ENCODE assay signal across 12 cellular contexts in the genomic region with DNA sequence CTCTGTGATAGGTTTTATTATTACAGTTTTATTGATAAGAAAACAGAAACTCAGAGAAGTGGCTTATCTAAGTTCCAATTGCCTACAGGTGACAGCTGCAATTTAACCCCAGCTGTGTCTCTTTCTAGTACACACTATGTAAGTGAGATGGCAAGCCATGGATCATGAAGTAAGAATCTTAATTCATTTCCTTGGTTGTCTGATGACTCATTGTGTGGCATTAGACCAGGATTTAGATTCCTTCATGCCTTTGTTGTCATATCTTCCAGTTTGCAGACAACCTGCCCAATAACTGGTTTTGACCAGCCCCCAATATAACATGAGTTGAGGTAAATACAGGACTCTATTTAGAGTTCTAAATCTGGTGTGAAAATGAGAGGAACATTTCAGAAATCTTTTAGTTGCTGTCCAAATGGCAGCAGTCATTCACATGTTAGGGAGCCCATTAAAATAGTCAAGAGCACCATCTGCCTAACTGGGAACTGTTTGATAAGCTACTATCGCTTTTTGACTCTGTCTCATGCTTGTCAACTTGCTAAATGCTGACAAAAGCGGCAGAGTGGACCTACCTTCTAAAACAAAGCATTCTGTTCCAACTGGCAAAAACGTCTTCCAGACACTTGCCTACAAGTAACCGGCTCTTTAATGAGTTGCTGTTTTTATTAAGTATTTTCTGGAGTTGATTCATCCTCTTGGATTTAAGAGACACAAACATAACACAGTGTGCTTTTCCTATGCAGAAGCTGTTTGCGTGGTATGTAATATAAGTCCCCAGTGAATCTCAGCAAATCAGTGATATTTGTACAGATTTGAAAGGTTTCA.
DNase-seq lines count a peak whose midpoint lies in the region; ATAC-seq, FAIRE-seq and TF ChIP-seq lines count a peak whose summit lies in the region.
"Had no signal": no experiment of that assay in that cellular context is flagged by ENCODE, and none has a peak within 500 bp of the region (broad histone marks: within the 10 kb centered on the region; RNA-seq: fewer than 3 reads in every experiment).

No MANE protein-coding gene starts in this region.

- no peaks in the 10 kb centered on the region for H3K27me3 Mint-ChIP-seq in Calu3 (ENCODE audit: unreplicated experiment)
- H3K27me3 Mint-ChIP-seq: progenitor cell of endocrine pancreas had no signal

- no peaks in the 10 kb centered on the region for H3K36me3 Mint-ChIP-seq in Calu3 (ENCODE audit: insufficient read depth, unreplicated experiment)

- H3F3A ChIP-seq in PC-9 (ENCODE audit: insufficient read depth, low read depth), result peaks cover 10% of the 10 kb centered on the region

- H3K9me3 ChIP-seq in PC-9 (ENCODE audit: insufficient read depth, low read depth), result no peaks in the 10 kb centered on the region
- H3K9me3 ChIP-seq in endothelial cell of umbilical vein (replicated peaks; ENCODE audit: control insufficient read depth, insufficient read depth, low read length), result no peaks in the 10 kb centered on the region
- no peaks in the 10 kb centered on the region for H3K9me3 ChIP-seq in osteoblast (ENCODE audit: low read depth, low read length)

- POLR2A ChIA-PET in PC-9 (lab: Charles Lee; ENCODE audit: unreplicated experiment) (interaction anchor here (0.6 kb wide), 2 partner anchors 91 to 142 kb away, joined by 4 read pairs; no protein-coding TSS in a partner anchor), endothelial cell of umbilical vein (lab: Charles Lee) (interaction anchor here (0.5 to 1.3 kb wide), 4 partner anchors 36 to 256 kb away, joined by 3 to 8 read pairs (median 4); partner anchors contain the start of gene EDN1)

- no peaks in the 10 kb centered on the region for H3K9me1 ChIP-seq in endothelial cell of umbilical vein (replicated peaks; ENCODE audit: control insufficient read depth, extremely low read depth, insufficient read depth, low read length)

- H3K4me1 Mint-ChIP-seq in Calu3 (ENCODE audit: low read depth, unreplicated experiment), result peaks cover 35% of the 10 kb centered on the region
- H3K4me1 Mint-ChIP-seq: activated T-helper 17 cell treated with anti-CD3 and anti-CD28 coated beads, Interleukin-2, amount 50 U/mL, for 72 hours had no signal

- H3K4me2 ChIP-seq in PC-9 (peak overlapping the region; percentile 3), endothelial cell of umbilical vein (ENCODE audit: insufficient read depth, low read length) (peak overlapping the region; percentile 76), osteoblast (ENCODE audit: insufficient read depth, low read length) (peak overlapping the region; percentile 49)

- no TSS peak for BruUV-seq in Calu3 (replicated peaks; lab: Mats Ljungman, UMichigan)
- BruUV-seq in PC-9 (replicated peaks; lab: Mats Ljungman, UMichigan), result no TSS peak
- BruUV-seq in endothelial cell of umbilical vein (replicated peaks; lab: Mats Ljungman, UMichigan), result TSS peak; percentile 67

- H3K9ac ChIP-seq in endothelial cell of umbilical vein (replicated peaks; ENCODE audit: extremely low read depth, insufficient read depth, low read length), result peak overlapping the region; percentile 60

- H3K4me1 ChIP-seq in PC-9 (replicated peaks; ENCODE audit: insufficient read depth), result peaks cover 16% of the 10 kb centered on the region
- H3K4me1 ChIP-seq in endothelial cell of umbilical vein (ENCODE audit: control insufficient read depth, extremely low read depth, insufficient read depth, low read length), result peaks cover 33% of the 10 kb centered on the region
- H3K4me1 ChIP-seq in osteoblast (ENCODE audit: insufficient read depth, low read length), result peaks cover 19% of the 10 kb centered on the region

- peak overlapping the region; percentile 0; the same call in 1 of the 2 replicates for H3K27ac ChIP-seq in PC-9
- H3K27ac ChIP-seq in endothelial cell of umbilical vein (ENCODE audit: insufficient read depth, low read depth, low read length), result peak overlapping the region; percentile 89
- H3K27ac ChIP-seq in osteoblast (ENCODE audit: low read depth, low read length), result peak overlapping the region; percentile 55

- no peak overlapping the region for H3K4me3 Mint-ChIP-seq in Calu3 (ENCODE audit: low read depth, unreplicated experiment)
- H3K4me3 Mint-ChIP-seq: activated T-helper 17 cell treated with anti-CD3 and anti-CD28 coated beads, Interleukin-2, amount 50 U/mL, for 72 hours had no signal

- no peak for TF ChIP-seq POLR2A in endothelial cell of umbilical vein (IDR thresholded peaks at IDR 0.05; ENCODE audit: low read depth, low read length)

- intact Hi-C loops in Calu3 (cut with micrococcal nuclease; ENCODE audit: unreplicated experiment) (loop anchor here (2.0 to 5.0 kb wide), 3 partner anchors 27 to 234 kb away; no protein-coding TSS in a partner anchor), PC-9 (cut with micrococcal nuclease; ENCODE audit: unreplicated experiment) (loop anchor here (5.0 kb wide), 1 partner anchor 46 kb away; no protein-coding TSS in a partner anchor), endothelial cell of umbilical vein (cut with micrococcal nuclease) (loop anchor here (1.0 to 2.0 kb wide), 4 partner anchors 9 to 39 kb away; no protein-coding TSS in a partner anchor)

- H3K79me2 ChIP-seq in PC-9 (ENCODE audit: low read depth) (no peaks in the 10 kb centered on the region), endothelial cell of umbilical vein (ENCODE audit: control insufficient read depth, insufficient read depth, low read length) (no peaks in the 10 kb centered on the region), osteoblast (ENCODE audit: insufficient read depth, low read length) (no peaks in the 10 kb centered on the region)

- H3K36me3 ChIP-seq in PC-9 (ENCODE audit: low read depth), result no peaks in the 10 kb centered on the region
- no peaks in the 10 kb centered on the region for H3K36me3 ChIP-seq in endothelial cell of umbilical vein (ENCODE audit: control insufficient read depth in 2 of 2, extremely low read depth in 1 of 2, insufficient read depth in 2 of 2, low read length in 2 of 2)
- no peaks in the 10 kb centered on the region for H3K36me3 ChIP-seq in osteoblast (ENCODE audit: insufficient read depth, low read length)

- CTCF ChIA-PET in Calu3 (lab: Charles Lee), result interaction anchor here (1.0 kb wide), 1 partner anchor 11 kb away, joined by 3 read pairs; no protein-coding TSS in a partner anchor
- CTCF ChIA-PET in PC-9 (lab: Charles Lee), result no interaction called here
- CTCF ChIA-PET in endothelial cell of umbilical vein (lab: Charles Lee), result interaction anchor here (0.6 to 2.7 kb wide), 13 partner anchors 10 to 256 kb away, joined by 3 to 9 read pairs (median 4); partner anchors contain the start of gene EDN1

- H3K9me2 ChIP-seq in PC-9 (ENCODE audit: insufficient read depth), result no peaks in the 10 kb centered on the region

- H3K27me3 ChIP-seq in PC-9 (ENCODE audit: insufficient read depth, low read depth), result no peaks in the 10 kb centered on the region
- no peaks in the 10 kb centered on the region for H3K27me3 ChIP-seq in endothelial cell of umbilical vein (ENCODE audit: control insufficient read depth in 2 of 2, insufficient read depth in 2 of 2, low read length in 2 of 2)
- H3K27me3 ChIP-seq in osteoblast (ENCODE audit: insufficient read depth, low read length), result no peaks in the 10 kb centered on the region

- ATAC-seq in HG03520 (IDR thresholded peaks at IDR 0.05; ENCODE audit: unreplicated experiment) (no peak), HG03196 (IDR thresholded peaks at IDR 0.05; ENCODE audit: unreplicated experiment) (no peak)
- ATAC-seq: activated T-helper 17 cell treated with anti-CD3 and anti-CD28 coated beads, Interleukin-2, amount 50 U/mL, for 72 hours had no signal

- FAIRE-seq in endothelial cell of umbilical vein (lab: Jason Lieb, UNC), result peak; percentile 83

- H4K20me1 ChIP-seq in PC-9 (ENCODE audit: insufficient read depth), result no peaks in the 10 kb centered on the region
- no peaks in the 10 kb centered on the region for H4K20me1 ChIP-seq in endothelial cell of umbilical vein (replicated peaks; ENCODE audit: control insufficient read depth, extremely low read depth, insufficient read depth, low read length)
- no peaks in the 10 kb centered on the region for H4K20me1 ChIP-seq in osteoblast (ENCODE audit: insufficient read depth, low read length)

- DNase-seq in Calu3, result peak; percentile 27
- peak; percentile 11 to 92 for DNase-seq in PC-9
- peak; percentile 87 for DNase-seq in endothelial cell of umbilical vein (ENCODE audit: low read depth, low spot score)
- DNase-seq in osteoblast (ENCODE audit: insufficient read length, low spot score, missing footprints), result no peak
- no peak for DNase-seq in NCI-H1694 (lab: John Stamatoyannopoulos, UW)
- DNase-seq in NCI-H524 treated with DMSO at 0.1 percent for 48 hours (lab: John Stamatoyannopoulos, UW), result no peak
- DNase-seq: effector CD4-positive, alpha-beta T cell; NCI-H1105 treated with DMSO at 0.1 percent for 48 hours had no signal

- dilution Hi-C loops in endothelial cell of umbilical vein (cut with MboI; ENCODE audit: extremely low pct_ligation_motif_present, low sequenced_read_pairs), result no loop called here

- H2AFZ ChIP-seq in PC-9 (no peak overlapping the region), endothelial cell of umbilical vein (ENCODE audit: low read depth, low read length) (no peak overlapping the region), osteoblast (ENCODE audit: low read length) (no peak overlapping the region)

- no peaks in the 10 kb centered on the region for H3K9me3 Mint-ChIP-seq in Calu3 (ENCODE audit: low read depth, unreplicated experiment)
- H3K9me3 Mint-ChIP-seq: activated T-helper 17 cell treated with anti-CD3 and anti-CD28 coated beads, Interleukin-2, amount 50 U/mL, for 72 hours had no signal

- H3K4me3 ChIP-seq in PC-9 (no peak overlapping the region), endothelial cell of umbilical vein (replicated peaks in 1 of 3; ENCODE audit: insufficient read depth in 1 of 3, low read depth in 1 of 3, low read length in 3 of 3) (no peak overlapping the region), osteoblast (ENCODE audit: insufficient read depth, low read length) (no peak overlapping the region)

- H3K27ac Mint-ChIP-seq in Calu3 (ENCODE audit: unreplicated experiment), result peak overlapping the region; percentile 83
- H3K27ac Mint-ChIP-seq: activated T-helper 17 cell treated with anti-CD3 and anti-CD28 coated beads, Interleukin-2, amount 50 U/mL, for 72 hours; progenitor cell of endocrine pancreas had no signal

- TF ChIP-seq CTCF in Calu3 (IDR thresholded peaks at IDR 0.05; ENCODE audit: unreplicated experiment), result no peak
- no peak for TF ChIP-seq CTCF in PC-9 (conservative IDR thresholded peaks at IDR 0.05)
- no peak for TF ChIP-seq CTCF in endothelial cell of umbilical vein (IDR thresholded peaks at IDR 0.05; ENCODE audit: extremely low read depth in 1 of 2, insufficient read depth in 1 of 2, low read depth in 1 of 2, low read length in 2 of 2)
- TF ChIP-seq CTCF in osteoblast (IDR thresholded peaks at IDR 0.05; ENCODE audit: extremely low read depth, low read depth, low read length), result no peak

TF ChIP-seq in endothelial cell of umbilical vein, 7 proteins besides CTCF, POLR2A, EP300 and RAD21 (continues in another document):
- TF ChIP-seq MAX (IDR thresholded peaks at IDR 0.05; ENCODE audit: insufficient read depth, insufficient read length), result no peak
- TF ChIP-seq JUN (IDR thresholded peaks at IDR 0.05; ENCODE audit: borderline replicate concordance, insufficient read depth, insufficient read length, low read depth), result peak; percentile 97

Comparison
In these comparisons a context has a peak if more than half of its experiments do, and no peak if none do; other contexts are left out.
1. DNase-seq: peak in Calu3 (single experiment), PC-9 (2 of 2) and endothelial cell of umbilical vein (single experiment); none in osteoblast (single experiment), NCI-H1694 (single experiment) and NCI-H524 treated with DMSO at 0.1 percent for 48 hours (single experiment).
2. H3K27ac ChIP-seq: peak in every context shown above with its lines; median percentile 89 in endothelial cell of umbilical vein; 55 in osteoblast; 0 in PC-9.
3. H3K4me2 ChIP-seq: peak in every context shown above with its lines; median percentile 76 in endothelial cell of umbilical vein; 49 in osteoblast; 3 in PC-9.